Comparison of ENCODE assay signal across 8 cellular contexts in the genomic region with DNA sequence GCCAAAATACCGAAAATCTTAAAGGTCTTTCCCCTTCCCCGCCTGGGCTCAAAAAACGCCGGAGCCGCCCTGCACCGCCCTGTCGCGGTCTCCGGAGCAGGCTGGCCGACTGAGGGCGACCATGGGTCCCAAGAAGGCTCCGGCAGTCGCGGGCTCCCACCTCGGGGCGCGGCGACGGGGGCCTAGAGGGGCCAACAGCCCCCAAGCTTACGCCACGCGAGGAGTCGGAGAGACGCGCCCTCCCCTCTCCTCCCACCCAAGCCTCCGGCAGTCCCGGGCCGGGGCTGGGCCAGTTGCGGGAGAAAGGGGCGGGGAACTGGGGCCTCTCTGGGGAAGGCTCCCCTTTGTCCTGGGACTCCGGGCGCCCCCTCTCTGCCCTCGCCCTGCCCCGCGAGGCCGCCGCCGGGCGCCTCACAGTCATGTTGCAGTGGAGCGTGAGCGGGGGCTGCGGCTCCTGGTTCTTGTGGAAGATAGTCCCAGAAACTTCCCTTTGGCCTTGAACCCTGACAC.
DNase-seq lines count a peak whose midpoint lies in the region; ATAC-seq, FAIRE-seq and TF ChIP-seq lines count a peak whose summit lies in the region.

No MANE protein-coding gene starts in this region.

- no peaks in the 10 kb centered on the region for H3K79me2 ChIP-seq in GM12878 (ENCODE audit: control insufficient read depth, insufficient read depth, low read length)

- H3K4me3 ChIP-seq in MG63 (peak overlapping the region; percentile 48), GM12878 (peak overlapping the region; percentile 68), iPS-20b (ENCODE audit: low read length) (peak overlapping the region; percentile 68), skin epidermis (peak overlapping the region; percentile 30 to 55 (median 46))

- FAIRE-seq in GM12878 (lab: Jason Lieb, UNC), result no peak

- no peak for TF ChIP-seq RAD21 in GM12878 (IDR thresholded peaks at IDR 0.05; ENCODE audit: insufficient read depth, low read depth, low read length)

- TF ChIP-seq CTCF in GM12878 (IDR thresholded peaks at IDR 0.05 in 2 of 3, conservative IDR thresholded peaks at IDR 0.05 in 1 of 3; ENCODE audit: control insufficient read depth in 2 of 3, extremely low read depth in 1 of 3, insufficient read depth in 1 of 3, low read depth in 3 of 3, low read length in 3 of 3), result 0 out of 6 replicates have a peak, but pooled peaks of 1 of the 3 experiments have one; percentile 2

- H3K36me3 ChIP-seq in MG63, result no peaks in the 10 kb centered on the region
- no peaks in the 10 kb centered on the region for H3K36me3 ChIP-seq in GM12878 (ENCODE audit: control insufficient read depth in 2 of 2, insufficient read depth in 2 of 2, low read length in 1 of 2)
- no peaks in the 10 kb centered on the region for H3K36me3 ChIP-seq in iPS-20b (ENCODE audit: insufficient read depth, low read depth, low read length)

- H3K9me3 ChIP-seq in MG63 (no peaks in the 10 kb centered on the region), GM12878 (replicated peaks; ENCODE audit: control insufficient read depth, insufficient read depth, low read length) (no peaks in the 10 kb centered on the region), iPS-20b (ENCODE audit: insufficient read depth, low read depth, low read length) (no peaks in the 10 kb centered on the region)

- peaks cover 10% of the 10 kb centered on the region for H3K4me1 ChIP-seq in GM12878 (ENCODE audit: control insufficient read depth, insufficient read depth, low read length)
- H3K4me1 ChIP-seq in iPS-20b (ENCODE audit: insufficient read depth, low read length), result no peaks in the 10 kb centered on the region

- ATAC-seq in GM19372 (IDR thresholded peaks at IDR 0.05; ENCODE audit: low read depth, unreplicated experiment), result peak; percentile 53
- ATAC-seq in GM12878, result peak; percentile 76
- ATAC-seq in HG02970 (IDR thresholded peaks at IDR 0.05; ENCODE audit: low FRiP score, unreplicated experiment), result no peak

- in situ Hi-C loops in GM12878 (cut with MboI), result no loop called here

- TF ChIP-seq POLR2A in GM12878 (IDR thresholded peaks at IDR 0.05; ENCODE audit: low read depth, low read length), result 0 out of 2 replicates have a peak, but pooled peaks have one; percentile 29

- CTCF ChIA-PET in GM12878 (lab: Yijun Ruan, JAX), result interaction anchor here (1.1 to 1.5 kb wide), 4 partner anchors 8 to 146 kb away, joined by 3 to 13 read pairs (median 3); a partner anchor contains a TSS

- POLR2A ChIA-PET in GM12878 (lab: Charles Lee), result no interaction called here

- H3K9ac ChIP-seq in GM12878 (ENCODE audit: control insufficient read depth, insufficient read depth, low read length) (peak overlapping the region; percentile 24), iPS-20b (ENCODE audit: low read depth, low read length) (peak overlapping the region; percentile 32; the same call in 1 of the 2 replicates)

- H4K20me1 ChIP-seq in GM12878 (ENCODE audit: control insufficient read depth, insufficient read depth), result no peaks in the 10 kb centered on the region

- SMC1A ChIA-PET in GM12878 (lab: Charles Lee; ENCODE audit: uncharacterized antibody, unreplicated experiment), result no interaction called here

- peak in 9 of 14 donors; percentile 1 to 65 (median 40) for DNase-seq in C1 segment of cervical spinal cord (lab: John Stamatoyannopoulos, UW)
- peak; percentile 27 for DNase-seq in MG63
- DNase-seq in GM12878 (ENCODE audit: low read depth, low spot score), result no peak
- DNase-seq in NOMO-1 treated with DMSO at 0.1 percent for 48 hours (lab: John Stamatoyannopoulos, UW; ENCODE audit: unreplicated experiment), result no peak

- no TSS peak for BruUV-seq in GM12878 (replicated peaks; lab: Mats Ljungman, UMichigan)

- RAD21 ChIA-PET in GM12878 (lab: Charles Lee; ENCODE audit: unreplicated experiment), result no interaction called here

- no peak for TF ChIP-seq EP300 in GM12878 (IDR thresholded peaks at IDR 0.05; ENCODE audit: borderline replicate concordance in 1 of 2, control insufficient read depth in 1 of 2, low read depth in 2 of 2, low read length in 2 of 2)

- H3K4me2 ChIP-seq in GM12878 (ENCODE audit: control insufficient read depth, insufficient read depth), result peak overlapping the region; percentile 89

- H3K27me3 ChIP-seq in MG63, result peaks cover 26% of the 10 kb centered on the region
- H3K27me3 ChIP-seq in GM12878 (replicated peaks in 1 of 2; ENCODE audit: control insufficient read depth in 2 of 2, insufficient read depth in 2 of 2, low read length in 1 of 2), result peaks cover 0 to 2% of the 10 kb centered on the region in 2 experiments; a peak in 2 of 4 replicates
- H3K27me3 ChIP-seq in iPS-20b (ENCODE audit: insufficient read depth, low read length), result peaks cover 71% of the 10 kb centered on the region

- intact Hi-C loops in GM12878 (cut with micrococcal nuclease; ENCODE audit: unreplicated experiment), result no loop called here

- peak overlapping the region; percentile 68 for H2AFZ ChIP-seq in GM12878 (ENCODE audit: control insufficient read depth, low read depth, low read length)

- 3% methylated on average over 40 of the region's 42 CpGs for WGBS in GM12878 (ENCODE audit: insufficient coverage, insufficient replicate concordance, low lambda C conversion rate, missing lambda C conversion rate)

- H3K27ac ChIP-seq in GM12878 (ENCODE audit: control insufficient read depth, insufficient read depth), result no peak overlapping the region
- H3K27ac ChIP-seq in iPS-20b (ENCODE audit: low read length), result no peak overlapping the region
- H3K27ac ChIP-seq in skin epidermis, result peak overlapping the region in 15 of 21 experiments; percentile 26 to 72 (median 40)

TF ChIP-seq in GM12878, 131 proteins besides CTCF, POLR2A, EP300 and RAD21 (continues in another document):
- no peak for TF ChIP-seq KDM1A (IDR thresholded peaks at IDR 0.05; ENCODE audit: borderline replicate concordance)
- TF ChIP-seq, protein P1, sequence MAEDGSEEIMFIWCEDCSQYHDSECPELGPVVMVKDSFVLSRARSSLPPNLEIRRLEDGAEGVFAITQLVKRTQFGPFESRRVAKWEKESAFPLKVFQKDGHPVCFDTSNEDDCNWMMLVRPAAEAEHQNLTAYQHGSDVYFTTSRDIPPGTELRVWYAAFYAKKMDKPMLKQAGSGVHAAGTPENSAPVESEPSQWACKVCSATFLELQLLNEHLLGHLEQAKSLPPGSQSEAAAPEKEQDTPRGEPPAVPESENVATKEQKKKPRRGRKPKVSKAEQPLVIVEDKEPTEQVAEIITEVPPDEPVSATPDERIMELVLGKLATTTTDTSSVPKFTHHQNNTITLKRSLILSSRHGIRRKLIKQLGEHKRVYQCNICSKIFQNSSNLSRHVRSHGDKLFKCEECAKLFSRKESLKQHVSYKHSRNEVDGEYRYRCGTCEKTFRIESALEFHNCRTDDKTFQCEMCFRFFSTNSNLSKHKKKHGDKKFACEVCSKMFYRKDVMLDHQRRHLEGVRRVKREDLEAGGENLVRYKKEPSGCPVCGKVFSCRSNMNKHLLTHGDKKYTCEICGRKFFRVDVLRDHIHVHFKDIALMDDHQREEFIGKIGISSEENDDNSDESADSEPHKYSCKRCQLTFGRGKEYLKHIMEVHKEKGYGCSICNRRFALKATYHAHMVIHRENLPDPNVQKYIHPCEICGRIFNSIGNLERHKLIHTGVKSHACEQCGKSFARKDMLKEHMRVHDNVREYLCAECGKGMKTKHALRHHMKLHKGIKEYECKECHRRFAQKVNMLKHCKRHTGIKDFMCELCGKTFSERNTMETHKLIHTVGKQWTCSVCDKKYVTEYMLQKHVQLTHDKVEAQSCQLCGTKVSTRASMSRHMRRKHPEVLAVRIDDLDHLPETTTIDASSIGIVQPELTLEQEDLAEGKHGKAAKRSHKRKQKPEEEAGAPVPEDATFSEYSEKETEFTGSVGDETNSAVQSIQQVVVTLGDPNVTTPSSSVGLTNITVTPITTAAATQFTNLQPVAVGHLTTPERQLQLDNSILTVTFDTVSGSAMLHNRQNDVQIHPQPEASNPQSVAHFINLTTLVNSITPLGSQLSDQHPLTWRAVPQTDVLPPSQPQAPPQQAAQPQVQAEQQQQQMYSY (CRISPR knock-in tag; IDR thresholded peaks at IDR 0.05), result no peak
- TF ChIP-seq, protein P2, sequence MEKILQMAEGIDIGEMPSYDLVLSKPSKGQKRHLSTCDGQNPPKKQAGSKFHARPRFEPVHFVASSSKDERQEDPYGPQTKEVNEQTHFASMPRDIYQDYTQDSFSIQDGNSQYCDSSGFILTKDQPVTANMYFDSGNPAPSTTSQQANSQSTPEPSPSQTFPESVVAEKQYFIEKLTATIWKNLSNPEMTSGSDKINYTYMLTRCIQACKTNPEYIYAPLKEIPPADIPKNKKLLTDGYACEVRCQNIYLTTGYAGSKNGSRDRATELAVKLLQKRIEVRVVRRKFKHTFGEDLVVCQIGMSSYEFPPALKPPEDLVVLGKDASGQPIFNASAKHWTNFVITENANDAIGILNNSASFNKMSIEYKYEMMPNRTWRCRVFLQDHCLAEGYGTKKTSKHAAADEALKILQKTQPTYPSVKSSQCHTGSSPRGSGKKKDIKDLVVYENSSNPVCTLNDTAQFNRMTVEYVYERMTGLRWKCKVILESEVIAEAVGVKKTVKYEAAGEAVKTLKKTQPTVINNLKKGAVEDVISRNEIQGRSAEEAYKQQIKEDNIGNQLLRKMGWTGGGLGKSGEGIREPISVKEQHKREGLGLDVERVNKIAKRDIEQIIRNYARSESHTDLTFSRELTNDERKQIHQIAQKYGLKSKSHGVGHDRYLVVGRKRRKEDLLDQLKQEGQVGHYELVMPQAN (conservative IDR thresholded peaks at IDR 0.05), result 0 out of 2 replicates have a peak, but pooled peaks have one; percentile 3

Comparison
In these comparisons a context has a peak if more than half of its experiments do, and no peak if none do; other contexts are left out.
1. DNase-seq: peak in C1 segment of cervical spinal cord (9 of 14) and MG63 (single experiment); none in GM12878 (single experiment) and NOMO-1 treated with DMSO at 0.1 percent for 48 hours (single experiment).
2. H3K27ac ChIP-seq: peak in skin epidermis (15 of 21); none in GM12878 (single experiment) and iPS-20b (single experiment).
3. Peak in every context shown above with its lines, with median percentiles within 50 percentile points of each other: H3K4me3 ChIP-seq.